ENCODE assay signal across 9 cellular contexts in genomic region chr15:65390447-65390846, GRCh38. TPM values are rescaled to one million over a fixed set of nuclear protein-coding genes. Genes with fewer than 3 reads are reported as not detected.
"Had no signal": no experiment of that assay in that cellular context is flagged by ENCODE, and none has a peak within 500 bp of the region (broad histone marks: within the 10 kb centered on the region; RNA-seq: fewer than 3 reads in every experiment).

No MANE protein-coding gene starts in this region.

- DNase-seq: Kasumi-1, KG1 had no signal

- H3K9me3 ChIP-seq: HAP-1 had no signal

- H2AFZ ChIP-seq: GM23338 had no signal

- H3K4me2 ChIP-seq: GM23338 had no signal

- H3K4me3 ChIP-seq: GM23338, HAP-1 had no signal

- H3K27ac ChIP-seq: HL-60 had no signal

- ATAC-seq: GM23338, HCT116, HepG2 had no signal

- H3K36me3 ChIP-seq: HAP-1 had no signal

- FAIRE-seq: HepG2 had no signal

RNA-seq across cellular contexts. Expression of gene IGDCC3, which starts 12.6 kb away (rescaled TPM):
- total RNA-seq: H4 had no signal
- polyA plus RNA-seq: IgD-negative memory B cell had no signal

RNA-seq across cellular contexts. Expression of gene IGDCC4, which starts 32.3 kb away (rescaled TPM):
- polyA plus RNA-seq: IgD-negative memory B cell had no signal
